In genomic region chr3:112302881-112303761, GRCh38 we compare ENCODE assay signal across 8 cellular contexts. TPM values are rescaled to one million over a fixed set of nuclear protein-coding genes. Genes with fewer than 3 reads are reported as not detected.
DNase-seq lines count a peak whose midpoint lies in the region; TF ChIP-seq lines count a peak whose summit lies in the region.

No MANE protein-coding gene starts in this region.

- no peaks in the 10 kb centered on the region for H3K9me3 ChIP-seq in SK-N-MC (ENCODE audit: low read depth, low read length)
- H3K9me3 ChIP-seq in left ventricle myocardium inferior (replicated peaks): peaks cover 5% of the 10 kb centered on the region
- no peaks in the 10 kb centered on the region for H3K9me3 ChIP-seq in spleen

- 38 to 50% (median 40%) methylated on average over 12 of the region's 12 CpGs for WGBS in spleen, 5 donors

- TF ChIP-seq CTCF in left ventricle myocardium inferior (IDR thresholded peaks at IDR 0.05; ENCODE audit: borderline replicate concordance): no peak
- no peak for TF ChIP-seq CTCF in spleen (IDR thresholded peaks at IDR 0.05 in 8 of 11, conservative IDR thresholded peaks at IDR 0.05 in 3 of 11)

- H3K27ac ChIP-seq in SK-N-MC (no peak overlapping the region), left ventricle myocardium inferior (replicated peaks) (peak overlapping the region; percentile 39), spleen (peak overlapping the region in 6 of 8 donors; percentile 33 to 80 (median 63))

- intact Hi-C loops in left ventricle myocardium inferior (cut with micrococcal nuclease): no loop called here
- intact Hi-C loops in spleen (cut with DNase I; ENCODE audit: low total_unique reads): no loop called here

- H3K27me3 ChIP-seq in left ventricle myocardium inferior (ENCODE audit: low read depth) (no peaks in the 10 kb centered on the region), spleen (replicated peaks in 1 of 7) (no peaks in the 10 kb centered on the region)

- H3K4me3 ChIP-seq in SK-N-MC: peak overlapping the region; percentile 67
- peak overlapping the region; percentile 66 for H3K4me3 ChIP-seq in left ventricle myocardium inferior
- H3K4me3 ChIP-seq in spleen: peak overlapping the region; percentile 24 to 67 (median 38)

- H3K4me1 ChIP-seq in left ventricle myocardium inferior: peaks cover 28% of the 10 kb centered on the region
- H3K4me1 ChIP-seq in spleen: peaks cover 7 to 32% (median 26%) of the 10 kb centered on the region in 6 donors

- DNase-seq in activated CD4-positive, alpha-beta T cell treated with anti-CD3 and anti-CD28 coated beads for 48 hours: peak; percentile 18
- no peak for DNase-seq in activated CD4-positive, alpha-beta T cell treated with anti-CD3 and anti-CD28 coated beads, Interleukin-2, amount 50 U/mL, for 1 hour
- DNase-seq in SK-N-MC (ENCODE audit: low read depth, low spot score) (no peak), left ventricle myocardium inferior (no peak), spleen (no peak), DMS53 treated with DMSO at 0.1 percent for 48 hours (lab: John Stamatoyannopoulos, UW; ENCODE audit: unreplicated experiment) (no peak), activated T-cell treated with anti-CD3 and anti-CD28 coated beads for 4 hours (no peak), CD1c-positive myeloid dendritic cell (ENCODE audit: extremely low spot score) (no peak)

- no peak overlapping the region for H3K9ac ChIP-seq in SK-N-MC (ENCODE audit: insufficient read length)

- no peak for TF ChIP-seq POLR2A in spleen (IDR thresholded peaks at IDR 0.05)

- H3K36me3 ChIP-seq in SK-N-MC (ENCODE audit: insufficient read depth, low read length) (no peaks in the 10 kb centered on the region), left ventricle myocardium inferior (no peaks in the 10 kb centered on the region), spleen (no peaks in the 10 kb centered on the region)

RNA-seq across cellular contexts. Expression of gene SLC9C1, which starts 9.1 kb away (rescaled TPM):
- total RNA-seq in left ventricle myocardium inferior (1.3 TPM), spleen (under 1 TPM in 1 of 7 donors, not detected in 6; 0.18 TPM)
- under 1 TPM in 1 of 3 donors, not detected in 2; 0.05 TPM for polyA plus RNA-seq in spleen

RNA-seq across cellular contexts. Expression of gene CD200, which starts 29.8 kb away (rescaled TPM):
- total RNA-seq in left ventricle myocardium inferior (1.1 TPM), spleen (1 to 10 TPM; 4.8 to 9.3 (median 6.9) TPM)
- 10 to 100 TPM in 1 of 3 donors, 1 to 10 TPM in 2; 4.3 to 13.1 (median 4.5) TPM for polyA plus RNA-seq in spleen
